16 cellular contexts compared by ENCODE assay signal in the genomic region with DNA sequence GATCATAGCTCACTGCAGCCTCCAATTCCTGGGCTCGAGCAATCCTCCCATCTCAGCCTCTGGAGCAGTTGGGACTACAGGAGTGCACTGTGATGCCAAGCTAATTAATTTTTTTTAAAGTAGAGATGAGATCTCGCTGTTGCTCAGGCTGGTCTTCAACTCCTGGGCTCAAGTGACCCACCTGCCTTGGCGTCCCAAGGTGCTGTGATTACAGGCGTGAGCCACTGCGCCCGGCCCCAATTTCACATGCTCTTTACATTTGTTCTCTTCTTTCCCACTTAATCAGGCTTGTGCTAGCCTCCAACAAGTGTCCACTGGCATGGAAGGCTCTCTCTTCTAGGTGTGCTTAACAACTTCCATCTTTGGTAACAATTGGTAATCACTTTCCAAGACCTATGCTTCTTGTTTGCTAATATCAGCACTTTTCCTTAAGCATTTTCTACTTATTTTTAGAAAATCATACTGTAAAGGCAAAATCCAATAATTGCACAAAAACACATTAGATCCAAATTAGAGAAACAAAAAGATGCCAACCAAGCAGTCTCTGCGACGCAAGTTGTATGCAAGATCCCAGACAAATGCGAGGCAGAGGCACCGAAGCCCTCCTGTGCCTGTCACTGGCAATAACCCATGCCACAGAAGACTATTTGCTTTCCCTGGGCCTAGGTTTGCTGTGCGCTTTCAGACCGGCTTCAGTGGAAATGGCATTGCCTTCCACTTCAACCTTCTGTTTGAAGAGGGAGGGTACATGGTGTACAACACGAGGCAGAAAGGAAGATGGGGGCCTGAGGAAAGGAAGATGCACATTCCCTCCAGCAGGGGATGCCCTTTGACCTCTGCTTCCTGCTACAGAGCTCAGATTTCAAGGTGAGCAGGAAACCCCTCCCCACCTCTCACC. TPM values are rescaled to one million over a fixed set of nuclear protein-coding genes. Genes with fewer than 3 reads are reported as not detected.
DNase-seq lines count a peak whose midpoint lies in the region; ATAC-seq, FAIRE-seq and TF ChIP-seq lines count a peak whose summit lies in the region.
"Had no signal": no experiment of that assay in that cellular context is flagged by ENCODE, and none has a peak within 500 bp of the region (broad histone marks: within the 10 kb centered on the region; RNA-seq: fewer than 3 reads in every experiment).

No MANE protein-coding gene starts in this region.

- no peak overlapping the region for H3K4ac ChIP-seq in H1 (replicated peaks; ENCODE audit: insufficient read length, low read depth, low read length)

- H3K4me3 ChIP-seq in Loucy (ENCODE audit: low read length, poor library complexity, severe bottlenecking) = no peak overlapping the region
- no peak overlapping the region for H3K4me3 ChIP-seq in H1 (ENCODE audit: extremely low read depth in 1 of 4, insufficient read depth in 2 of 4, low read depth in 3 of 4, low read length in 4 of 4)
- no peak overlapping the region for H3K4me3 ChIP-seq in osteoblast (ENCODE audit: insufficient read depth, low read length)

- no peaks in the 10 kb centered on the region for H3K9me3 ChIP-seq in Loucy (ENCODE audit: insufficient read depth, low read depth, low read length)
- H3K9me3 ChIP-seq in H1 (ENCODE audit: insufficient read depth in 2 of 2, low read depth in 1 of 2, low read length in 1 of 2) = no peaks in the 10 kb centered on the region
- no peaks in the 10 kb centered on the region for H3K9me3 ChIP-seq in osteoblast (ENCODE audit: low read depth, low read length)

- no peaks in the 10 kb centered on the region for H3K27me3 ChIP-seq in Loucy (ENCODE audit: insufficient read depth, low read length, poor library complexity, severe bottlenecking)
- H3K27me3 ChIP-seq in H1 (replicated peaks in 1 of 4; ENCODE audit: control insufficient read depth in 3 of 4, extremely low read depth in 1 of 4, insufficient read depth in 3 of 4, low read length in 3 of 4) = no peaks in the 10 kb centered on the region; a peak in 1 of 7 replicates
- no peaks in the 10 kb centered on the region for H3K27me3 ChIP-seq in osteoblast (ENCODE audit: insufficient read depth, low read length)

- H3K4me1 ChIP-seq in Loucy (ENCODE audit: insufficient read depth, low read length, poor library complexity, severe bottlenecking) (no peaks in the 10 kb centered on the region), H1 (replicated peaks in 1 of 4; ENCODE audit: control insufficient read depth in 3 of 4, insufficient read depth in 4 of 4, low read length in 3 of 4) (0 out of 7 replicates have a peak, but pooled peaks cover 0 to 2% (median 0%) of the 10 kb centered on the region in 4 experiments), osteoblast (ENCODE audit: insufficient read depth, low read length) (no peaks in the 10 kb centered on the region)

- no peak overlapping the region for H2AK5ac ChIP-seq in H1 (ENCODE audit: low read depth, low read length)

- H4K20me1 ChIP-seq in Loucy (ENCODE audit: insufficient read depth, low read length, poor library complexity, severe bottlenecking) (no peaks in the 10 kb centered on the region), H1 (replicated peaks in 1 of 2; ENCODE audit: control insufficient read depth in 1 of 2, insufficient read depth in 2 of 2, low read length in 2 of 2) (no peaks in the 10 kb centered on the region), osteoblast (ENCODE audit: insufficient read depth, low read length) (no peaks in the 10 kb centered on the region)

- no peak overlapping the region for H4K5ac ChIP-seq in H1 (ENCODE audit: insufficient read length, low read depth, low read length)

- H3K23me2 ChIP-seq in H1 (ENCODE audit: low read depth, low read length) = no peaks in the 10 kb centered on the region

- H4K8ac ChIP-seq in H1 (ENCODE audit: extremely low read depth, insufficient read depth, low read length) = no peak overlapping the region

- DNase-seq in ELR (ENCODE audit: low read depth) (peak; percentile 10), H1 (ENCODE audit: low read depth in 1 of 2, low spot score in 2 of 2) (peak; percentile 43 to 81), osteoblast (ENCODE audit: insufficient read length, low spot score, missing footprints) (peak; percentile 76), NOMO-1 treated with DMSO at 0.1 percent for 48 hours (lab: John Stamatoyannopoulos, UW; ENCODE audit: unreplicated experiment) (no peak), NCI-H1436 treated with DMSO at 0.1 percent for 48 hours (lab: John Stamatoyannopoulos, UW) (no peak)
- DNase-seq: activated B cell treated with CpG ODN at 0.5 μM for 24 hours, mesenchymal stem cell, NCI-H1694 treated with DMSO at 0.1 percent for 48 hours, substantia nigra had no signal

- POLR2A ChIA-PET in H1 (lab: Charles Lee; ENCODE audit: partially characterized antibody) = no interaction called here

- no peaks in the 10 kb centered on the region for H3K79me1 ChIP-seq in H1 (ENCODE audit: low read depth, low read length)

- FAIRE-seq in H1 (lab: Jason Lieb, UNC) = peak; percentile 88
- FAIRE-seq: G401.6, GM19239, RCC 7860 had no signal

- CTCF ChIA-PET in H1 (lab: Charles Lee; ENCODE audit: partially characterized antibody) = interaction anchor here (0.6 to 2.4 kb wide), 28 partner anchors 9 to 366 kb away, joined by 3 to 19 read pairs (median 4); no protein-coding TSS in a partner anchor

- 87% methylated on average over 13 of the region's 13 CpGs; no CpG with 5 or more reads in 1 of the 2 experiments for WGBS in H1 (ENCODE audit: extremely low coverage in 1 of 2, insufficient coverage in 1 of 2, insufficient read length in 1 of 2, insufficient replicate concordance in 2 of 2, low coverage in 1 of 2, low lambda C conversion rate in 2 of 2, missing lambda C conversion rate in 1 of 2), 2 experiments

- no peak overlapping the region for H3K23ac ChIP-seq in H1 (ENCODE audit: insufficient read length)

- H3K14ac ChIP-seq in H1 (ENCODE audit: insufficient read length) = no peak overlapping the region

- H3K56ac ChIP-seq in H1 (replicated peaks; ENCODE audit: insufficient read length, low read depth, low read length) = no peak overlapping the region

- no peak overlapping the region for H3K18ac ChIP-seq in H1 (ENCODE audit: extremely low read depth, low read length)

- H3K27ac ChIP-seq in H1 (ENCODE audit: low read depth, low read length) (no peak overlapping the region), osteoblast (ENCODE audit: low read depth, low read length) (no peak overlapping the region)

- H2BK20ac ChIP-seq in H1 (ENCODE audit: low read length) = no peak overlapping the region

- H3K4me2 ChIP-seq in Loucy (ENCODE audit: low read depth, low read length, poor library complexity, severe bottlenecking) (no peak overlapping the region), H1 (ENCODE audit: insufficient read depth in 1 of 2, low read depth in 2 of 2, low read length in 2 of 2) (no peak overlapping the region), osteoblast (ENCODE audit: insufficient read depth, low read length) (no peak overlapping the region)

- peak; percentile 28 to 32; a peak in 2 of 4 replicates for TF ChIP-seq RAD21 in H1 (IDR thresholded peaks at IDR 0.05 in 1 of 2, conservative IDR thresholded peaks at IDR 0.05 in 1 of 2; ENCODE audit: low read depth in 2 of 2, low read length in 2 of 2)

- peak in 1 of 2 experiments; percentile 49; a peak in 1 of 3 replicates for TF ChIP-seq EP300 in H1 (IDR thresholded peaks at IDR 0.05; ENCODE audit: borderline replicate concordance in 1 of 2, low read depth in 2 of 2, low read length in 2 of 2)

- no peak for TF ChIP-seq POLR2A in H1 (IDR thresholded peaks at IDR 0.05; ENCODE audit: control extremely low read depth in 1 of 2, low read depth in 2 of 2, low read length in 2 of 2)

- H3K79me2 ChIP-seq in Loucy (ENCODE audit: insufficient read depth, low read length) (no peaks in the 10 kb centered on the region), H1 (ENCODE audit: control insufficient read depth in 1 of 2, insufficient read depth in 2 of 2, low read length in 2 of 2) (no peaks in the 10 kb centered on the region), osteoblast (ENCODE audit: insufficient read depth, low read length) (no peaks in the 10 kb centered on the region)

- H3K36me3 ChIP-seq in Loucy (ENCODE audit: insufficient read depth, low read length) (no peaks in the 10 kb centered on the region), H1 (ENCODE audit: control insufficient read depth in 2 of 4, insufficient read depth in 4 of 4, low read length in 3 of 4) (no peaks in the 10 kb centered on the region), osteoblast (ENCODE audit: insufficient read depth, low read length) (no peaks in the 10 kb centered on the region)

- no peaks in the 10 kb centered on the region for H3K9me2 ChIP-seq in Loucy (replicated peaks; ENCODE audit: low read depth, low read length)

- no peak overlapping the region for H2AFZ ChIP-seq in Loucy (ENCODE audit: low read length)
- peak overlapping the region; percentile 97 for H2AFZ ChIP-seq in H1 (ENCODE audit: low read length)
- no peak overlapping the region for H2AFZ ChIP-seq in osteoblast (ENCODE audit: low read length)

- H3K9ac ChIP-seq in Loucy (ENCODE audit: low read depth, low read length, poor library complexity, severe bottlenecking) = no peak overlapping the region
- no peak overlapping the region for H3K9ac ChIP-seq in H1 (replicated peaks in 1 of 4; ENCODE audit: extremely low read depth in 1 of 4, low read depth in 3 of 4, low read length in 3 of 4)

- ATAC-seq in HG03342 (IDR thresholded peaks at IDR 0.05; ENCODE audit: unreplicated experiment) = no peak

- H2BK5ac ChIP-seq in H1 (ENCODE audit: low read depth, low read length) = no peak overlapping the region

- peak; percentile 32; the same call in 1 of the 2 replicates for TF ChIP-seq CTCF in Loucy (conservative IDR thresholded peaks at IDR 0.05; ENCODE audit: low read length)
- TF ChIP-seq CTCF in H1 (IDR thresholded peaks at IDR 0.05; ENCODE audit: control extremely low read depth in 1 of 3, insufficient read depth in 1 of 3, low read depth in 1 of 3, low read length in 3 of 3) = peak; percentile 62 to 90 (median 72)
- TF ChIP-seq CTCF in osteoblast (IDR thresholded peaks at IDR 0.05; ENCODE audit: extremely low read depth, low read depth, low read length) = peak; percentile 19

- no peaks in the 10 kb centered on the region for H3F3A ChIP-seq in Loucy (ENCODE audit: low read depth)

- no peak overlapping the region for H2BK120ac ChIP-seq in H1 (replicated peaks; ENCODE audit: low read depth, low read length)

- no peak overlapping the region for H2BK15ac ChIP-seq in H1 (ENCODE audit: low read length)

- no peak overlapping the region for H4K91ac ChIP-seq in H1 (replicated peaks; ENCODE audit: insufficient read length, low read length)

- peak overlapping the region; percentile 64; the same call in 1 of the 2 replicates for H2BK12ac ChIP-seq in H1 (ENCODE audit: low read depth, low read length)

RNA-seq across cellular contexts. Expression of a gene that starts 52.6 kb away (rescaled TPM):
- total RNA-seq in H1 (2021; fragmentation: NEBNext Ultra II Directional; extraction: Animal tissue kit (Norgen Biotek cat#: 25700)) = 1.8 and 1.9 TPM in 2 replicates
- 1.0 and 1.6 TPM in 2 replicates for polyA plus RNA-seq in H1 (2011; rRNA removed)
- polyA plus RNA-seq in H1 (2011; cell fraction: cytosol; rRNA removed) = 0.83 TPM
- 1.8 TPM for polyA plus RNA-seq in H1 (2011; cell fraction: nucleus; rRNA removed)
- polyA plus RNA-seq in H1 (2012, experiment 1 of 2) = 0.77 to 1.4 TPM (median 1.2 TPM) in 4 replicates
- 0.79 TPM for polyA plus RNA-seq in H1 (2012, experiment 2 of 2)
- 0.89 TPM for polyA plus RNA-seq in H1 (2013, experiment 1 of 2)
- polyA plus RNA-seq in H1 (2013, experiment 2 of 2) = 0.81 TPM
- 1.1 TPM in 2 replicates for polyA minus RNA-seq in H1 (2011; rRNA and poly(A)+ RNA removed)
- polyA minus RNA-seq in H1 (2011; cell fraction: cytosol; rRNA and poly(A)+ RNA removed) = 0.37 TPM
- 1.00 TPM for polyA minus RNA-seq in H1 (2011; cell fraction: nucleus; rRNA and poly(A)+ RNA removed)
- total RNA-seq in osteoblast = not detected in 2 replicates
- total RNA-seq: activated B cell treated with CpG ODN at 0.5 μM for 24 hours; activated T-helper 1 cell treated with anti-CD3 and anti-CD28 coated beads, Interleukin-12 subunit alpha, Interleukin-12 subunit beta, Interleukin-2, Interleukin-4 antibody, amounts not matched to agents 30 ng/mL and 10 ng/mL and 1 ng/mL, durations not matched to agents 14 hours and 24 hours and 36 hours; pulmonary artery endothelial cell had no signal

Comparison
In these comparisons a context has a peak if more than half of its experiments do, and no peak if none do; other contexts are left out.
1. DNase-seq: peak in ELR (single experiment), H1 (2 of 2) and osteoblast (single experiment); none in NOMO-1 treated with DMSO at 0.1 percent for 48 hours (single experiment) and NCI-H1436 treated with DMSO at 0.1 percent for 48 hours (single experiment).
2. CTCF ChIP-seq: peak in every context shown above with its lines; median percentile 72 in H1; 32 in Loucy; 19 in osteoblast.